Comparison of ENCODE assay signal across 15 cellular contexts in genomic region chr2:71101656-71102055, GRCh38. TPM values are rescaled to one million over a fixed set of nuclear protein-coding genes. Genes with fewer than 3 reads are reported as not detected.
DNase-seq lines count a peak whose midpoint lies in the region; ATAC-seq, FAIRE-seq and TF ChIP-seq lines count a peak whose summit lies in the region.
"Had no signal": no experiment of that assay in that cellular context is flagged by ENCODE, and none has a peak within 500 bp of the region (broad histone marks: within the 10 kb centered on the region; RNA-seq: fewer than 3 reads in every experiment).

No MANE protein-coding gene starts in this region.

- no peaks in the 10 kb centered on the region for H3K27me3 ChIP-seq in mammary epithelial cell (ENCODE audit: insufficient read depth, low read length)
- no peaks in the 10 kb centered on the region for H3K27me3 ChIP-seq in keratinocyte (ENCODE audit: control insufficient read depth, extremely low read depth, insufficient read depth, low read length)
- H3K27me3 ChIP-seq: body of pancreas, right atrium auricular region had no signal

- H3K27ac ChIP-seq in mammary epithelial cell (ENCODE audit: insufficient read depth, low read depth, low read length) (peak overlapping the region; percentile 27), keratinocyte (ENCODE audit: control insufficient read depth, insufficient read depth, low read length) (peak overlapping the region; percentile 27)
- H3K27ac ChIP-seq: body of pancreas, C4-2B, right atrium auricular region had no signal

- intact Hi-C loops in mammary epithelial cell (cut with micrococcal nuclease) = loop anchor here (2.0 kb wide), 2 partner anchors 33 to 53 kb away; partner anchors contain the start of gene NAGK

- CTCF ChIA-PET in mammary epithelial cell (lab: Charles Lee; ENCODE audit: low non-redundant PET) = interaction anchor here (0.8 kb wide), 1 partner anchor 88 kb away, joined by 7 read pairs; no protein-coding TSS in a partner anchor

- dilution Hi-C loops in mammary epithelial cell (cut with HindIII; ENCODE audit: low sequenced_read_pairs) (no loop called here), keratinocyte (cut with MboI; ENCODE audit: extremely low pct_ligation_motif_present, low sequenced_read_pairs) (no loop called here)

- H4K20me1 ChIP-seq in mammary epithelial cell (ENCODE audit: insufficient read depth, low read length) = no peaks in the 10 kb centered on the region
- H4K20me1 ChIP-seq in keratinocyte (ENCODE audit: control insufficient read depth, extremely low read depth, insufficient read depth, low read length) = no peaks in the 10 kb centered on the region

- no TSS peak for BruUV-seq in mammary epithelial cell (replicated peaks; lab: Mats Ljungman, UMichigan)

- no peak overlapping the region for H3K9ac ChIP-seq in mammary epithelial cell (ENCODE audit: insufficient read depth, low read length)
- peak overlapping the region; percentile 20 for H3K9ac ChIP-seq in keratinocyte (ENCODE audit: control insufficient read depth, extremely low read depth, insufficient read depth, low read length)

- peak; percentile 87 for FAIRE-seq in keratinocyte (lab: Jason Lieb, UNC)
- FAIRE-seq: frontal cortex had no signal

- DNase-seq in AG08395 (ENCODE audit: low spot score) (peak; percentile 59), HT1080 (ENCODE audit: low read depth) (peak; percentile 62), mammary epithelial cell (peak; percentile 83), keratinocyte (ENCODE audit: low read depth, low spot score) (peak; percentile 42), HK-2 (ENCODE audit: unreplicated experiment) (no peak), NCI-H524 (lab: John Stamatoyannopoulos, UW) (no peak)
- DNase-seq in activated CD4-positive, CD25-positive, alpha-beta regulatory T cell (lab: John Stamatoyannopoulos, UW) = no peak
- DNase-seq: activated CD8-positive, alpha-beta memory T cell treated with anti-CD3 and anti-CD28 coated beads, Interleukin-2, amount 50 U/mL, for 48 hours; NCI-H1105 treated with DMSO at 0.1 percent for 48 hours had no signal

- peaks cover 8% of the 10 kb centered on the region for H3K9me3 ChIP-seq in mammary epithelial cell (replicated peaks; ENCODE audit: insufficient read depth, low read length)
- peaks cover 3% of the 10 kb centered on the region for H3K9me3 ChIP-seq in keratinocyte (ENCODE audit: control insufficient read depth, low read depth, low read length)
- H3K9me3 ChIP-seq: body of pancreas, right atrium auricular region had no signal

- peaks cover 13% of the 10 kb centered on the region for H3K4me1 ChIP-seq in mammary epithelial cell (ENCODE audit: insufficient read depth, low read length)
- peaks cover 25% of the 10 kb centered on the region for H3K4me1 ChIP-seq in keratinocyte (ENCODE audit: control insufficient read depth, extremely low read depth, insufficient read depth, low read length)
- H3K4me1 ChIP-seq: body of pancreas, right atrium auricular region had no signal

- H3K9me1 ChIP-seq in keratinocyte (ENCODE audit: control insufficient read depth, extremely low read depth, insufficient read depth, low read length) = no peaks in the 10 kb centered on the region

- no peak for ATAC-seq in GM18909 (IDR thresholded peaks at IDR 0.05; ENCODE audit: poor library complexity, unreplicated experiment)
- ATAC-seq: body of pancreas had no signal

- H2AFZ ChIP-seq in mammary epithelial cell (ENCODE audit: low read depth, low read length) (peak overlapping the region; percentile 83), keratinocyte (ENCODE audit: control insufficient read depth, low read length) (peak overlapping the region; percentile 73)

- no peaks in the 10 kb centered on the region for H3K36me3 ChIP-seq in mammary epithelial cell (ENCODE audit: insufficient read depth, low read length)
- no peaks in the 10 kb centered on the region for H3K36me3 ChIP-seq in keratinocyte (ENCODE audit: control insufficient read depth in 2 of 2, extremely low read depth in 1 of 2, insufficient read depth in 2 of 2, low read length in 2 of 2)
- H3K36me3 ChIP-seq: right atrium auricular region had no signal

- no peaks in the 10 kb centered on the region for H3K79me2 ChIP-seq in mammary epithelial cell (ENCODE audit: insufficient read depth, low read length)
- H3K79me2 ChIP-seq in keratinocyte (ENCODE audit: control insufficient read depth, insufficient read depth, low read length) = no peaks in the 10 kb centered on the region

- no peak for TF ChIP-seq CTCF in mammary epithelial cell (conservative IDR thresholded peaks at IDR 0.05 in 1 of 2, IDR thresholded peaks at IDR 0.05 in 1 of 2; ENCODE audit: extremely low read depth in 1 of 2, insufficient read depth in 1 of 2, low read depth in 1 of 2, low read length in 2 of 2)
- TF ChIP-seq CTCF in keratinocyte (optimal IDR thresholded peaks at IDR 0.05 in 1 of 3, IDR thresholded peaks at IDR 0.05 in 1 of 3, conservative IDR thresholded peaks at IDR 0.05 in 1 of 3; ENCODE audit: extremely low read depth in 1 of 3, insufficient read depth in 2 of 3, low read length in 3 of 3) = no peak

- H3K4me2 ChIP-seq in mammary epithelial cell (ENCODE audit: insufficient read depth, low read depth, low read length) (peak overlapping the region; percentile 54), keratinocyte (ENCODE audit: control insufficient read depth, extremely low read depth, insufficient read depth, low read depth, low read length) (peak overlapping the region; percentile 45)

- in situ Hi-C loops in mammary epithelial cell (cut with MboI; ENCODE audit: low sequenced_read_pairs in 2 of 2) = no loop called here

- H3K4me3 ChIP-seq in mammary epithelial cell (replicated peaks in 1 of 3; ENCODE audit: insufficient read depth in 1 of 3, low read depth in 2 of 3, low read length in 3 of 3) = no peak overlapping the region
- H3K4me3 ChIP-seq in keratinocyte (ENCODE audit: control insufficient read depth in 2 of 3, extremely low read depth in 1 of 3, insufficient read depth in 2 of 3, low read depth in 1 of 3, low read length in 3 of 3) = no peak overlapping the region
- H3K4me3 ChIP-seq: body of pancreas, lung, right atrium auricular region had no signal

- WGBS in mammary epithelial cell (ENCODE audit: low coverage, missing lambda C conversion rate) = 0% methylated on average over 2 of the region's 2 CpGs

RNA-seq across cellular contexts. Expression of gene MCEE, which starts 28.4 kb away (rescaled TPM):
- 6.5 and 8.5 TPM in 2 replicates for total RNA-seq in HT1080 (2014; rRNA removed; shearing (Covaris generic))
- 4.7 and 6.1 TPM in 2 replicates for polyA plus RNA-seq in HT1080 (2015; cell fraction: cytosol; rRNA removed)
- 11.0 and 11.3 TPM in 2 replicates for polyA plus RNA-seq in HT1080 (2015; cell fraction: nucleus; rRNA removed)
- total RNA-seq in mammary epithelial cell = 1 to 10 TPM; 7.0 to 9.3 TPM
- polyA plus RNA-seq in mammary epithelial cell = 4.6 TPM
- 28.9 TPM for polyA minus RNA-seq in mammary epithelial cell
- polyA plus RNA-seq in keratinocyte = 4.5 to 7.4 TPM (median 6.4 TPM) in 3 replicates
- polyA plus RNA-seq in keratinocyte (2011; ENCODE audit: low read depth) = 2.0 TPM
- 3.3 and 5.3 TPM in 2 replicates for polyA plus RNA-seq in keratinocyte (2011; cell fraction: cytosol; rRNA removed)
- 5.7 and 6.7 TPM in 2 replicates for polyA plus RNA-seq in keratinocyte (2011; cell fraction: nucleus; rRNA removed)
- polyA plus RNA-seq in keratinocyte (2012; ENCODE audit: low replicate concordance) = 5.1 and 9.2 TPM in 2 replicates
- 1.4 to 3.0 TPM (median 2.3 TPM) in 3 replicates for polyA minus RNA-seq in keratinocyte
- polyA minus RNA-seq in keratinocyte (2011; cell fraction: cytosol; rRNA and poly(A)+ RNA removed) = 2.5 TPM
- polyA minus RNA-seq in keratinocyte (2011; cell fraction: nucleus; rRNA and poly(A)+ RNA removed) = 2.3 and 2.6 TPM in 2 replicates

RNA-seq across cellular contexts. Expression of gene MPHOSPH10, which starts 28.8 kb away (rescaled TPM):
- 22.7 and 26.6 TPM in 2 replicates for total RNA-seq in HT1080 (2014; rRNA removed; shearing (Covaris generic))
- 15.0 and 20.1 TPM in 2 replicates for polyA plus RNA-seq in HT1080 (2015; cell fraction: cytosol; rRNA removed)
- polyA plus RNA-seq in HT1080 (2015; cell fraction: nucleus; rRNA removed) = 27.7 and 29.6 TPM in 2 replicates
- 10 to 100 TPM; 10.5 to 28.1 TPM for total RNA-seq in mammary epithelial cell
- polyA plus RNA-seq in mammary epithelial cell (9.2 TPM), keratinocyte (9.7 to 20.3 TPM (median 16.1 TPM) in 3 replicates)
- polyA minus RNA-seq in mammary epithelial cell (30.1 TPM), keratinocyte (1.2 to 7.4 TPM (median 2.0 TPM) in 3 replicates)
- polyA plus RNA-seq in keratinocyte (2011; ENCODE audit: low read depth) = 66.6 TPM
- 9.7 and 12.0 TPM in 2 replicates for polyA plus RNA-seq in keratinocyte (2011; cell fraction: cytosol; rRNA removed)
- polyA plus RNA-seq in keratinocyte (2011; cell fraction: nucleus; rRNA removed) = 14.1 and 24.5 TPM in 2 replicates
- polyA plus RNA-seq in keratinocyte (2012; ENCODE audit: low replicate concordance) = 16.5 and 17.7 TPM in 2 replicates
- polyA minus RNA-seq in keratinocyte (2011; cell fraction: cytosol; rRNA and poly(A)+ RNA removed) = 10.6 TPM
- 5.5 and 7.8 TPM in 2 replicates for polyA minus RNA-seq in keratinocyte (2011; cell fraction: nucleus; rRNA and poly(A)+ RNA removed)

RNA-seq across cellular contexts. Expression of gene NAGK, which starts 33.2 kb away (rescaled TPM):
- 33.2 and 45.5 TPM in 2 replicates for total RNA-seq in HT1080 (2014; rRNA removed; shearing (Covaris generic))
- 21.1 and 43.6 TPM in 2 replicates for polyA plus RNA-seq in HT1080 (2015; cell fraction: cytosol; rRNA removed)
- polyA plus RNA-seq in HT1080 (2015; cell fraction: nucleus; rRNA removed) = 41.7 and 49.9 TPM in 2 replicates
- 10 to 100 TPM; 29.5 to 80.8 TPM for total RNA-seq in mammary epithelial cell
- polyA plus RNA-seq in mammary epithelial cell (60.0 TPM), keratinocyte (61.5 to 89.1 TPM (median 82.9 TPM) in 3 replicates)
- polyA minus RNA-seq in mammary epithelial cell (46.5 TPM), keratinocyte (43.8 to 47.3 TPM (median 45.6 TPM) in 3 replicates)
- 49.2 TPM for polyA plus RNA-seq in keratinocyte (2011; ENCODE audit: low read depth)
- 53.6 and 67.1 TPM in 2 replicates for polyA plus RNA-seq in keratinocyte (2011; cell fraction: cytosol; rRNA removed)
- polyA plus RNA-seq in keratinocyte (2011; cell fraction: nucleus; rRNA removed) = 108 and 124 TPM in 2 replicates
- 79.9 and 87.6 TPM in 2 replicates for polyA plus RNA-seq in keratinocyte (2012; ENCODE audit: low replicate concordance)
- 28.6 TPM for polyA minus RNA-seq in keratinocyte (2011; cell fraction: cytosol; rRNA and poly(A)+ RNA removed)
- 20.8 and 28.5 TPM in 2 replicates for polyA minus RNA-seq in keratinocyte (2011; cell fraction: nucleus; rRNA and poly(A)+ RNA removed)

Comparison
In these comparisons a context has a peak if more than half of its experiments do, and no peak if none do; other contexts are left out.
1. DNase-seq: peak in AG08395 (single experiment), HT1080 (single experiment), mammary epithelial cell (single experiment) and keratinocyte (single experiment); none in HK-2 (single experiment), activated CD4-positive, CD25-positive, alpha-beta regulatory T cell (0 of 4) and NCI-H524 (0 of 2).